In the genomic region with DNA sequence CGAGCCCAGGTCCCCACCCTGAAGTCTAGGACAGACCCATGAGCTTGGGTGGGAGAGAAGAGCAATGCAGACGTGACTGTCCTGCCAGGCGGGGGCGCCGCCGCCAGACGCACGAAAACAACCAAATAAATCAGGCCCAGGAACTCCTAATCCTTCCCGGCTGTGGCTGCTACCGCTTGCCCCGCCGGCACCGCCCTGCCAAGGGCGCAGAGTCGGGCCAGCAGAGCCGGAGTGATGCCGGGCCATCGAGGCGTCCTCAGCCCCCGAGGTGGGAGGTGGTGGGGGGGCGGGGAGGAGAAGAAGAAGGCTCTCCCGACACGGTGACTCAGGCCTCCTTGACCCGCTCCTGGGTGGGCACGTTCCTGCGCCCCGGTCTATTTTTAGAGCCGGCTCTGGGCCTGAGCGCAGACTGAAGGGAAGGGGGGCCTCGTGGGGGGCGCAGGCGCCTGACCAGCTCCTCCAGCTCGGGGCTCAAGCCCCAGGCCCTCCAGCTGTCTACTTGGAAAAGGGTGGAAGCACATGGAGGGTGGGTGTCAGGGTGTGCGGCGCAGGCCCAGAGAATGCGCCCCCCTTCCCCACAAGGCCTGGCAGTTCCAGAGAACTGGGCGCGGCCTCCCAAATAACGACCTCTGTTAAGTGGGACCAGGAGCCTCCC, we compare ENCODE assay signal across 9 cellular contexts. TPM values are rescaled to one million over a fixed set of nuclear protein-coding genes. Genes with fewer than 3 reads are reported as not detected.
DNase-seq lines count a peak whose midpoint lies in the region; ATAC-seq, FAIRE-seq and TF ChIP-seq lines count a peak whose summit lies in the region.
"Had no signal": no experiment of that assay in that cellular context is flagged by ENCODE, and none has a peak within 500 bp of the region (broad histone marks: within the 10 kb centered on the region; RNA-seq: fewer than 3 reads in every experiment).

No MANE protein-coding gene starts in this region.

- peak; percentile 49 for ATAC-seq in Right ventricle myocardium inferior

- CTCF ChIA-PET in activated naive CD4-positive, alpha-beta T cell treated with anti-CD3 and anti-CD28 coated beads, Interleukin-2, amount 10 ng/mL, durations not matched to agents 7 days and 5 days (lab: Charles Lee) = interaction anchor here (0.6 to 1.5 kb wide), 8 partner anchors 11 to 293 kb away, joined by 3 to 7 read pairs (median 3); no protein-coding TSS in a partner anchor

- H2AFZ ChIP-seq in osteoblast (ENCODE audit: low read length) = peak overlapping the region; percentile 92

- H3K4me2 ChIP-seq in osteoblast (ENCODE audit: insufficient read depth, low read length) = peak overlapping the region; percentile 88

- TF ChIP-seq CTCF in osteoblast (IDR thresholded peaks at IDR 0.05; ENCODE audit: extremely low read depth, low read depth, low read length) = peak; percentile 42

- H3K4me1 Mint-ChIP-seq in activated naive CD4-positive, alpha-beta T cell treated with anti-CD3 and anti-CD28 coated beads, Interleukin-2, amount 10 ng/mL, durations not matched to agents 7 days and 5 days = peaks cover 13% of the 10 kb centered on the region

- H3K79me2 ChIP-seq in osteoblast (ENCODE audit: insufficient read depth, low read length) = no peaks in the 10 kb centered on the region

- DNase-seq in ELF-1 (ENCODE audit: low read depth, low spot score) (peak; percentile 88), NCI-H226 (peak; percentile 73), Right ventricle myocardium inferior (ENCODE audit: missing footprints) (peak; percentile 80), osteoblast (ENCODE audit: insufficient read length, low spot score, missing footprints) (peak; percentile 90), occipital lobe (lab: John Stamatoyannopoulos, UW) (no peak), RCC 7860 (ENCODE audit: low spot score) (no peak)
- DNase-seq in activated naive CD4-positive, alpha-beta T cell treated with anti-CD3 and anti-CD28 coated beads, Interleukin-2, amount 10 ng/mL, durations not matched to agents 7 days and 5 days = peak; percentile 40
- no peak for DNase-seq in stimulated activated naive CD4-positive, alpha-beta T cell treated with Interleukin-2 at 50 U/mL for 16 hours (lab: John Stamatoyannopoulos, UW)

- no peaks in the 10 kb centered on the region for H3K36me3 ChIP-seq in osteoblast (ENCODE audit: insufficient read depth, low read length)

- peaks cover 5% of the 10 kb centered on the region for H4K20me1 ChIP-seq in osteoblast (ENCODE audit: insufficient read depth, low read length)

- no peak overlapping the region for H3K27ac Mint-ChIP-seq in activated naive CD4-positive, alpha-beta T cell treated with anti-CD3 and anti-CD28 coated beads, Interleukin-2, amount 10 ng/mL, durations not matched to agents 7 days and 5 days

- peak overlapping the region; percentile 19 for H3K4me3 Mint-ChIP-seq in activated naive CD4-positive, alpha-beta T cell treated with anti-CD3 and anti-CD28 coated beads, Interleukin-2, amount 10 ng/mL, durations not matched to agents 7 days and 5 days

- no peaks in the 10 kb centered on the region for H3K27me3 ChIP-seq in osteoblast (ENCODE audit: insufficient read depth, low read length)

- no peaks in the 10 kb centered on the region for H3K36me3 Mint-ChIP-seq in activated naive CD4-positive, alpha-beta T cell treated with anti-CD3 and anti-CD28 coated beads, Interleukin-2, amount 10 ng/mL, durations not matched to agents 7 days and 5 days

- peak overlapping the region; percentile 96 for H3K27ac ChIP-seq in osteoblast (ENCODE audit: low read depth, low read length)
- H3K27ac ChIP-seq: SK-N-MC had no signal

- H3K4me1 ChIP-seq in osteoblast (ENCODE audit: insufficient read depth, low read length) = peaks cover 62% of the 10 kb centered on the region

- peak overlapping the region; percentile 70 for H3K4me3 ChIP-seq in osteoblast (ENCODE audit: insufficient read depth, low read length)
- H3K4me3 ChIP-seq: SK-N-MC had no signal

- no peak for FAIRE-seq in RCC 7860 (lab: Jason Lieb, UNC)

- no peaks in the 10 kb centered on the region for H3K9me3 Mint-ChIP-seq in activated naive CD4-positive, alpha-beta T cell treated with anti-CD3 and anti-CD28 coated beads, Interleukin-2, amount 10 ng/mL, durations not matched to agents 7 days and 5 days

- H3K27me3 Mint-ChIP-seq in activated naive CD4-positive, alpha-beta T cell treated with anti-CD3 and anti-CD28 coated beads, Interleukin-2, amount 10 ng/mL, durations not matched to agents 7 days and 5 days = peaks cover 86% of the 10 kb centered on the region

- intact Hi-C loops in Right ventricle myocardium inferior (cut with DNase I) = loop anchor here (1.0 to 2.0 kb wide), 3 partner anchors 38 to 74 kb away; no protein-coding TSS in a partner anchor

- no peaks in the 10 kb centered on the region for H3K9me3 ChIP-seq in osteoblast (ENCODE audit: low read depth, low read length)

RNA-seq across cellular contexts. Expression of a gene that starts 10.8 kb away (rescaled TPM):
- total RNA-seq in Right ventricle myocardium inferior (12.7 TPM), osteoblast (158 and 197 TPM in 2 replicates), occipital lobe (5.8 TPM)

RNA-seq across cellular contexts. Expression of a gene that starts 49.6 kb away (rescaled TPM):
- 16.1 TPM for total RNA-seq in Right ventricle myocardium inferior
- total RNA-seq in osteoblast = 5.8 and 7.4 TPM in 2 replicates
- 75.0 TPM for total RNA-seq in occipital lobe

Comparison
In these comparisons a context has a peak if more than half of its experiments do, and no peak if none do; other contexts are left out.
1. DNase-seq: peak in ELF-1 (single experiment), NCI-H226 (single experiment), activated naive CD4-positive, alpha-beta T cell treated with anti-CD3 and anti-CD28 coated beads, Interleukin-2, amount 10 ng/mL, durations not matched to agents 7 days and 5 days (single experiment), Right ventricle myocardium inferior (single experiment) and osteoblast (single experiment); none in stimulated activated naive CD4-positive, alpha-beta T cell treated with Interleukin-2 at 50 U/mL for 16 hours (single experiment), occipital lobe (single experiment) and RCC 7860 (single experiment).
2. RNA of a gene that starts 10.8 kb away (total RNA-seq): 158 to 197 TPM in osteoblast; 12.7 TPM in Right ventricle myocardium inferior (single experiment) and 5.8 TPM in occipital lobe (single experiment); every median in the first group is over 10 times any median in the second.